21 cellular contexts compared by ENCODE assay signal in genomic region chr12:121184425-121184824, GRCh38. TPM values are rescaled to one million over a fixed set of nuclear protein-coding genes. Genes with fewer than 3 reads are reported as not detected.
A peak's percentile ranks its signal among the peaks of the same experiment; 100 is the strongest.
DNase-seq lines count a peak whose midpoint lies in the region; ATAC-seq and TF ChIP-seq lines count a peak whose summit lies in the region.
"Had no signal": no experiment of that assay in that cellular context is flagged by ENCODE, and none has a peak within 500 bp of the region (broad histone marks: within the 10 kb centered on the region; RNA-seq: fewer than 3 reads in every experiment).

No MANE protein-coding gene starts in this region.

- intact Hi-C loops in IMR-90 (cut with micrococcal nuclease) = no loop called here
- intact Hi-C loops in prostate gland (cut with DNase I) = no loop called here
- intact Hi-C loops in spleen (cut with DNase I; ENCODE audit: low total_unique reads) = no loop called here

- peaks cover 3% of the 10 kb centered on the region for H3K4me1 Mint-ChIP-seq in endothelial cell (ENCODE audit: unreplicated experiment)
- H3K4me1 Mint-ChIP-seq: CD8-positive, alpha-beta memory T cell; central memory CD8-positive, alpha-beta T cell had no signal

- no peak overlapping the region for H4K8ac ChIP-seq in IMR-90 (ENCODE audit: low read depth in 2 of 2, low read length in 2 of 2)

- peaks cover 3% of the 10 kb centered on the region for H3K36me3 Mint-ChIP-seq in endothelial cell (ENCODE audit: low read depth, unreplicated experiment)

- H2BK20ac ChIP-seq in IMR-90 (ENCODE audit: low read depth, low read length) = no peak overlapping the region

- DNase-seq in IMR-90 (no peak), NCI-H526 treated with DMSO at 0.1 percent for 48 hours (lab: John Stamatoyannopoulos, UW) (peak; percentile 72), epithelial cell of esophagus (ENCODE audit: low read depth) (peak; percentile 97), prostate gland (ENCODE audit: low spot score) (peak; percentile 86), endothelial cell (ENCODE audit: low spot score) (no peak), spleen (no peak)
- DNase-seq: activated CD4-positive, alpha-beta T cell treated with anti-CD3 and anti-CD28 coated beads for 36 hours; activated naive CD4-positive, alpha-beta T cell treated with anti-CD3 and anti-CD28 coated beads, Interleukin-2, amount 50 U/mL, for 16 hours; activated T-cell treated with anti-CD3 and anti-CD28 coated beads, Interleukin-2, amount 50 U/mL, for 72 hours; aorta; CD8-positive, alpha-beta memory T cell; effector CD4-positive, alpha-beta T cell; left ventricle myocardium superior; NCI-H1092 treated with DMSO at 0.1 percent for 48 hours; NCI-H345; RPMI8226 had no signal

- H3K14ac ChIP-seq in IMR-90 (replicated peaks; ENCODE audit: low read depth, low read length) = no peak overlapping the region

- peaks cover 2% of the 10 kb centered on the region for H3K27me3 Mint-ChIP-seq in endothelial cell (ENCODE audit: unreplicated experiment)
- H3K27me3 Mint-ChIP-seq: activated CD4-positive, alpha-beta T cell treated with anti-CD3 and anti-CD28 coated beads for 36 hours; CD8-positive, alpha-beta memory T cell; central memory CD8-positive, alpha-beta T cell had no signal

- no peak overlapping the region for H3K18ac ChIP-seq in IMR-90 (ENCODE audit: low read depth, low read length)

- H3K9me1 ChIP-seq in IMR-90 (ENCODE audit: insufficient read depth, low read length) = peaks cover under 1% of the 10 kb centered on the region; the same call in 1 of the 2 replicates

- no peak overlapping the region for H4K91ac ChIP-seq in IMR-90 (ENCODE audit: insufficient read depth, low read depth, low read length)

- no peak overlapping the region for H3K4me3 Mint-ChIP-seq in endothelial cell (ENCODE audit: unreplicated experiment)
- H3K4me3 Mint-ChIP-seq: activated CD4-positive, alpha-beta T cell treated with anti-CD3 and anti-CD28 coated beads for 36 hours; activated T-cell treated with anti-CD3 and anti-CD28 coated beads, Interleukin-2, amount 50 U/mL, for 72 hours; CD8-positive, alpha-beta memory T cell; central memory CD8-positive, alpha-beta T cell had no signal

- H3K9me3 ChIP-seq in IMR-90 (ENCODE audit: control insufficient read depth, insufficient read depth, low read length) (no peaks in the 10 kb centered on the region), prostate gland (no peaks in the 10 kb centered on the region), gastroesophageal sphincter (peaks cover 0 to 4% (median 0%) of the 10 kb centered on the region in 3 donors), spleen (peaks cover 0 to 12% (median 0%) of the 10 kb centered on the region in 8 donors)
- H3K9me3 ChIP-seq: neutrophil had no signal

- in situ Hi-C loops in IMR-90 (cut with MboI; ENCODE audit: low sequenced_read_pairs) = no loop called here

- H3K56ac ChIP-seq in IMR-90 (ENCODE audit: extremely low read depth, insufficient read depth, low read length) = no peak overlapping the region

- no peak overlapping the region for H3K4ac ChIP-seq in IMR-90 (ENCODE audit: low read depth, low read length)

- no peaks in the 10 kb centered on the region for H3K9me3 Mint-ChIP-seq in endothelial cell (ENCODE audit: unreplicated experiment)
- H3K9me3 Mint-ChIP-seq: central memory CD8-positive, alpha-beta T cell had no signal

- H4K20me1 ChIP-seq in IMR-90 (ENCODE audit: insufficient read depth, low read length) = no peaks in the 10 kb centered on the region

- no peaks in the 10 kb centered on the region for H3K79me1 ChIP-seq in IMR-90 (ENCODE audit: low read depth in 1 of 2, low read length in 2 of 2)

- H3K36me3 ChIP-seq in IMR-90 (ENCODE audit: control insufficient read depth, insufficient read depth, low read length) = no peaks in the 10 kb centered on the region
- no peaks in the 10 kb centered on the region for H3K36me3 ChIP-seq in prostate gland
- peaks cover 0 to 33% of the 10 kb centered on the region in 2 donors for H3K36me3 ChIP-seq in gastroesophageal sphincter
- peaks cover 0 to 44% (median 16%) of the 10 kb centered on the region in 6 donors for H3K36me3 ChIP-seq in spleen
- H3K36me3 ChIP-seq: neutrophil had no signal

- BruUV-seq in IMR-90 (replicated peaks; lab: Mats Ljungman, UMichigan) = no TSS peak

- CTCF ChIA-PET in IMR-90 (lab: Yijun Ruan, JAX) = no interaction called here

- H4K5ac ChIP-seq in IMR-90 (ENCODE audit: low read depth, low read length) = no peak overlapping the region

- H3K9ac ChIP-seq in IMR-90 (ENCODE audit: low read depth, low read length) = no peak overlapping the region

- H3K4me2 ChIP-seq in IMR-90 (ENCODE audit: low read depth, low read length) = no peak overlapping the region

- H3K23ac ChIP-seq in IMR-90 (ENCODE audit: low read depth, low read length) = no peak overlapping the region

- H3K27ac ChIP-seq in IMR-90 (ENCODE audit: insufficient read depth, low read length) = no peak overlapping the region
- H3K27ac ChIP-seq in prostate gland = no peak overlapping the region
- H3K27ac ChIP-seq in gastroesophageal sphincter = no peak overlapping the region
- H3K27ac ChIP-seq in spleen = no peak overlapping the region
- H3K27ac ChIP-seq: neutrophil had no signal

- ATAC-seq in IMR-90 (ENCODE audit: low read depth) (no peak), gastroesophageal sphincter (no peak), HG02642 (IDR thresholded peaks at IDR 0.05; ENCODE audit: poor library complexity, unreplicated experiment) (no peak)
- ATAC-seq: activated CD4-positive, alpha-beta T cell treated with anti-CD3 and anti-CD28 coated beads for 36 hours; activated T-cell treated with anti-CD3 and anti-CD28 coated beads, Interleukin-2, amount 50 U/mL, for 72 hours; HCT116; left ventricle myocardium superior had no signal

- H3K4me1 ChIP-seq in IMR-90 (ENCODE audit: control insufficient read depth, insufficient read depth, low read length) = no peaks in the 10 kb centered on the region
- no peaks in the 10 kb centered on the region for H3K4me1 ChIP-seq in prostate gland (replicated peaks)
- H3K4me1 ChIP-seq in gastroesophageal sphincter = no peaks in the 10 kb centered on the region
- H3K4me1 ChIP-seq in spleen = peaks cover 0 to 17% (median 8%) of the 10 kb centered on the region in 6 donors

- TF ChIP-seq RAD21 in IMR-90 (IDR thresholded peaks at IDR 0.05; ENCODE audit: low read length) = no peak

- peak overlapping the region; percentile 37 for H2AK9ac ChIP-seq in IMR-90 (replicated peaks; ENCODE audit: low read depth, low read length, poor library complexity)

- no peak for TF ChIP-seq CTCF in IMR-90 (conservative IDR thresholded peaks at IDR 0.05; ENCODE audit: low read depth, low read length)
- peak; percentile 62 for TF ChIP-seq CTCF in epithelial cell of esophagus (IDR thresholded peaks at IDR 0.05; ENCODE audit: insufficient read depth, low read depth, low read length, missing control alignments)
- TF ChIP-seq CTCF in prostate gland (IDR thresholded peaks at IDR 0.05) = peak in 2 of 4 experiments; percentile 24 to 60
- no peak for TF ChIP-seq CTCF in gastroesophageal sphincter (IDR thresholded peaks at IDR 0.05)
- no peak for TF ChIP-seq CTCF in endothelial cell (IDR thresholded peaks at IDR 0.05; ENCODE audit: unreplicated experiment)
- TF ChIP-seq CTCF in spleen (IDR thresholded peaks at IDR 0.05 in 8 of 11, conservative IDR thresholded peaks at IDR 0.05 in 3 of 11) = no peak

- H3K4me3 ChIP-seq in IMR-90 (ENCODE audit: insufficient read depth, low read depth, low read length) (no peak overlapping the region), epithelial cell of esophagus (ENCODE audit: low read length) (no peak overlapping the region), prostate gland (no peak overlapping the region), gastroesophageal sphincter (no peak overlapping the region), spleen (no peak overlapping the region)

- no peak for TF ChIP-seq POLR2A in IMR-90 (IDR thresholded peaks at IDR 0.05; ENCODE audit: low read depth, low read length)
- no peak for TF ChIP-seq POLR2A in prostate gland (IDR thresholded peaks at IDR 0.05)
- no peak for TF ChIP-seq POLR2A in gastroesophageal sphincter (IDR thresholded peaks at IDR 0.05)
- TF ChIP-seq POLR2A in spleen (IDR thresholded peaks at IDR 0.05) = no peak

- H3K27me3 ChIP-seq in IMR-90 (ENCODE audit: control insufficient read depth, insufficient read depth, low read length) = no peaks in the 10 kb centered on the region
- H3K27me3 ChIP-seq in prostate gland (replicated peaks; ENCODE audit: insufficient read depth) = no peaks in the 10 kb centered on the region
- no peaks in the 10 kb centered on the region for H3K27me3 ChIP-seq in gastroesophageal sphincter
- H3K27me3 ChIP-seq in spleen (replicated peaks in 1 of 7) = no peaks in the 10 kb centered on the region
- H3K27me3 ChIP-seq: neutrophil had no signal

- POLR2A ChIA-PET in IMR-90 (lab: Charles Lee; ENCODE audit: unreplicated experiment) = no interaction called here

- no peak for TF ChIP-seq EP300 in gastroesophageal sphincter (IDR thresholded peaks at IDR 0.05)

- H2BK15ac ChIP-seq in IMR-90 (ENCODE audit: low read depth, low read length) = no peak overlapping the region

- H2AFZ ChIP-seq in IMR-90 (replicated peaks; ENCODE audit: low read length, poor library complexity) = no peak overlapping the region

- no peak overlapping the region for H2BK120ac ChIP-seq in IMR-90 (ENCODE audit: low read depth, low read length)

- WGBS in IMR-90 (ENCODE audit: extremely low coverage in 2 of 2, insufficient read length in 1 of 2), 2 experiments = 84% methylated on average over 13 of the region's 15 CpGs; no CpG with 5 or more reads in 1 of the 2 experiments
- 74% methylated on average over 15 of the region's 15 CpGs for WGBS in prostate gland
- 80 to 100% methylated on average over 2 to 4 of the region's 15 CpGs for WGBS in gastroesophageal sphincter (ENCODE audit: low coverage in 1 of 2), 2 donors
- WGBS in spleen, 5 donors = 84 to 96% (median 92%) methylated on average over 9 to 15 of the region's 15 CpGs

- H2BK5ac ChIP-seq in IMR-90 (ENCODE audit: low read depth, low read length, poor library complexity, severe bottlenecking) = no peak overlapping the region

- no peak overlapping the region for H3K27ac Mint-ChIP-seq in endothelial cell (ENCODE audit: unreplicated experiment)
- H3K27ac Mint-ChIP-seq: activated CD4-positive, alpha-beta T cell treated with anti-CD3 and anti-CD28 coated beads for 36 hours; activated T-cell treated with anti-CD3 and anti-CD28 coated beads, Interleukin-2, amount 50 U/mL, for 72 hours; CD8-positive, alpha-beta memory T cell had no signal

- dilution Hi-C loops in IMR-90 (cut with HindIII; ENCODE audit: low sequenced_read_pairs, unreplicated experiment) = no loop called here

- no peak overlapping the region for H2AK5ac ChIP-seq in IMR-90 (ENCODE audit: low read depth, low read length)

RNA-seq across cellular contexts. Expression of gene P2RX4, which starts 25.5 kb away (rescaled TPM):
- 8.3 and 9.5 TPM in 2 replicates for total RNA-seq in IMR-90 (2012; rRNA removed)
- 12.6 and 13.6 TPM in 2 replicates for polyA plus RNA-seq in IMR-90 (2012; rRNA removed)
- 19.9 and 29.3 TPM in 2 replicates for polyA plus RNA-seq in IMR-90 (2012; cell fraction: cytosol; rRNA removed)
- polyA plus RNA-seq in IMR-90 (2012; cell fraction: nucleus; rRNA removed; ENCODE audit: low replicate concordance) = 19.5 and 20.0 TPM in 2 replicates
- total RNA-seq in prostate gland = 100 to 1,000 TPM in 1 of 2 donors, 10 to 100 TPM in 1; 63.2 to 103 TPM
- 10 to 100 TPM; 15.1 to 32.8 (median 31.0) TPM for total RNA-seq in gastroesophageal sphincter
- 20.0 TPM for total RNA-seq in endothelial cell (ENCODE audit: unreplicated experiment)
- total RNA-seq in spleen = 10 to 100 TPM; 27.8 to 97.9 (median 35.8) TPM
- polyA plus RNA-seq in spleen = 10 to 100 TPM; 12.0 to 21.5 (median 17.8) TPM

RNA-seq across cellular contexts. Expression of gene P2RX7, which starts 51.7 kb away (rescaled TPM):
- total RNA-seq in IMR-90 (2012; rRNA removed) = under 0.01 and 0.18 TPM in 2 replicates
- polyA plus RNA-seq in IMR-90 (2012; rRNA removed) = 0.07 and 0.16 TPM in 2 replicates
- 0.04 and 0.15 TPM in 2 replicates for polyA plus RNA-seq in IMR-90 (2012; cell fraction: cytosol; rRNA removed)
- polyA plus RNA-seq in IMR-90 (2012; cell fraction: nucleus; rRNA removed; ENCODE audit: low replicate concordance) = 0.10 and 0.24 TPM in 2 replicates
- total RNA-seq in prostate gland = 10 to 100 TPM in 1 of 2 donors, 1 to 10 TPM in 1; 1.4 to 11.8 TPM
- total RNA-seq in gastroesophageal sphincter = 1 to 10 TPM; 2.0 to 3.3 (median 3.0) TPM
- total RNA-seq in endothelial cell (ENCODE audit: unreplicated experiment) = 0.82 TPM
- 10 to 100 TPM in 3 of 7 donors, 1 to 10 TPM in 4; 7.7 to 12.3 (median 9.7) TPM for total RNA-seq in spleen
- polyA plus RNA-seq in spleen = 1 to 10 TPM; 1.8 to 5.2 (median 3.7) TPM

Comparison
In these comparisons a context has a peak if more than half of its experiments do, and no peak if none do; other contexts are left out.
1. DNase-seq: peak in NCI-H526 treated with DMSO at 0.1 percent for 48 hours (single experiment), epithelial cell of esophagus (single experiment) and prostate gland (single experiment); none in IMR-90 (single experiment), endothelial cell (single experiment) and spleen (single experiment).